34 cellular contexts compared by ENCODE assay signal in genomic region chr6:12309070-12309469, GRCh38. TPM values are rescaled to one million over a fixed set of nuclear protein-coding genes. Genes with fewer than 3 reads are reported as not detected.
"Had no signal": no experiment of that assay in that cellular context is flagged by ENCODE, and none has a peak within 500 bp of the region (broad histone marks: within the 10 kb centered on the region; RNA-seq: fewer than 3 reads in every experiment).

No MANE protein-coding gene starts in this region.

- H3K9me3 ChIP-seq: adrenal gland, ascending aorta, body of pancreas, breast epithelium had no signal

- DNase-seq: activated effector memory CD4-positive, alpha-beta T cell treated with anti-CD3 and anti-CD28 coated beads, Interleukin-2, amount 50 U/mL, for 16 hours; activated effector memory CD4-positive, alpha-beta T cell treated with Interleukin-2 at 50 U/mL for 16 hours; activated gamma-delta T cell; activated gamma-delta T cell treated with Interleukin-2 at 50 U/mL for 16 hours; activated naive CD4-positive, alpha-beta T cell; activated naive CD4-positive, alpha-beta T cell treated with anti-CD3 and anti-CD28 coated beads for 36 hours; activated naive CD4-positive, alpha-beta T cell treated with anti-CD3 and anti-CD28 coated beads, Interleukin-2, amount 10 ng/mL, durations not matched to agents 7 days and 5 days; activated naive CD4-positive, alpha-beta T cell treated with anti-CD3 and anti-CD28 coated beads, Interleukin-2, amount 50 U/mL, for 16 hours; activated naive CD4-positive, alpha-beta T cell treated with Interleukin-2 at 50 U/mL for 16 hours; activated naive CD8-positive, alpha-beta T cell treated with anti-CD3 and anti-CD28 coated beads for 36 hours; activated naive CD8-positive, alpha-beta T cell treated with anti-CD3 and anti-CD28 coated beads, Interleukin-2, amount 10 ng/mL, durations not matched to agents 7 days and 5 days; activated naive CD8-positive, alpha-beta T cell treated with anti-CD3 and anti-CD28 coated beads, Interleukin-2, amount 50 U/mL, for 24 hours; activated T-cell treated with anti-CD3 and anti-CD28 coated beads, Interleukin-2, amount 50 U/mL, for 1 hour; activated T-cell treated with anti-CD3 and anti-CD28 coated beads, Interleukin-2, amount 50 U/mL, for 24 hours; activated T-cell treated with anti-CD3 and anti-CD28 coated beads, Interleukin-2, amount 50 U/mL, for 4 hours; activated T-cell treated with anti-CD3 and anti-CD28 coated beads, Interleukin-2, amount 50 U/mL, for 48 hours; activated T-cell treated with anti-CD3 and anti-CD28 coated beads, Interleukin-2, amount 50 U/mL, for 72 hours; adrenal gland; amniotic stem cell; amygdala; anterior cingulate cortex; aorta; body of pancreas; brain microvascular endothelial cell; caudate nucleus; central memory CD4-positive, alpha-beta T cell; cerebellar nuclear complex had no signal

- H3K4me1 ChIP-seq: adrenal gland, ascending aorta, breast epithelium had no signal

- H3K36me3 ChIP-seq: adrenal gland, ascending aorta, brain microvascular endothelial cell, breast epithelium, cardiac muscle cell had no signal

- H3K27ac ChIP-seq: adrenal gland, ascending aorta, body of pancreas, brain microvascular endothelial cell, breast epithelium, cardiac muscle cell had no signal

- H3K4me3 ChIP-seq: adrenal gland, ascending aorta, body of pancreas, breast epithelium, cardiac muscle cell had no signal

- H3K27me3 ChIP-seq: adrenal gland, ascending aorta, body of pancreas, brain microvascular endothelial cell, breast epithelium, cardiac muscle cell had no signal

- FAIRE-seq: astrocyte, bronchial epithelial cell had no signal

- ATAC-seq: activated naive CD4-positive, alpha-beta T cell treated with anti-CD3 and anti-CD28 coated beads, Interleukin-2, amount 50 U/mL, for 72 hours; activated naive CD8-positive, alpha-beta T cell treated with anti-CD3 and anti-CD28 coated beads, Interleukin-2, amount 50 U/mL, for 24 hours; activated T-cell treated with anti-CD3 and anti-CD28 coated beads, Interleukin-2, amount 50 U/mL, for 4 hours; activated T-cell treated with anti-CD3 and anti-CD28 coated beads, Interleukin-2, amount 50 U/mL, for 72 hours; activated T-helper 17 cell treated with anti-CD3 and anti-CD28 coated beads, Interleukin-2, amount 50 U/mL, for 72 hours; body of pancreas had no signal

RNA-seq across cellular contexts. Expression of gene EDN1, which starts 18.9 kb away (rescaled TPM):
- total RNA-seq: activated naive CD8-positive, alpha-beta T cell treated with anti-CD3 and anti-CD28 coated beads for 36 hours had no signal
